In genomic region chr10:1420663-1421362, GRCh38 we compare ENCODE assay signal across 9 cellular contexts.
A peak's percentile ranks its signal among the peaks of the same experiment; 100 is the strongest.
DNase-seq lines count a peak whose midpoint lies in the region; ATAC-seq and TF ChIP-seq lines count a peak whose summit lies in the region.
"Had no signal": no experiment of that assay in that cellular context is flagged by ENCODE, and none has a peak within 500 bp of the region (broad histone marks: within the 10 kb centered on the region; RNA-seq: fewer than 3 reads in every experiment).

No MANE protein-coding gene starts in this region.

- no peak overlapping the region for H3K4me3 ChIP-seq in colonic mucosa

- TF ChIP-seq CTCF in CD14-positive monocyte (IDR thresholded peaks at IDR 0.05) (peak; percentile 38), colonic mucosa (IDR thresholded peaks at IDR 0.05) (peak; percentile 57), mesothelial cell of epicardium (IDR thresholded peaks at IDR 0.05; ENCODE audit: unreplicated experiment) (peak; percentile 66)

- no peaks in the 10 kb centered on the region for H3K9me3 ChIP-seq in colonic mucosa

- H3K27me3 ChIP-seq in colonic mucosa = no peaks in the 10 kb centered on the region

- H3K36me3 Mint-ChIP-seq in CD14-positive monocyte (no peaks in the 10 kb centered on the region), mesothelial cell of epicardium (no peaks in the 10 kb centered on the region)
- H3K36me3 Mint-ChIP-seq in stimulated activated memory B cell treated with anti-CD40 and anti-IgM and Interleukin-4, amounts not matched to agents 10 μg/mL and 1 μg/mL and 100 μg/mL, for 72 hours = no peaks in the 10 kb centered on the region

- H3K9me3 Mint-ChIP-seq in CD14-positive monocyte (peaks cover 0 to 3% (median 1%) of the 10 kb centered on the region in 7 donors), mesothelial cell of epicardium (peaks cover 2% of the 10 kb centered on the region)
- H3K9me3 Mint-ChIP-seq in stimulated activated memory B cell treated with anti-CD40 and anti-IgM and Interleukin-4, amounts not matched to agents 10 μg/mL and 1 μg/mL and 100 μg/mL, for 72 hours = no peaks in the 10 kb centered on the region

- intact Hi-C loops in CD14-positive monocyte (cut with micrococcal nuclease) (no loop called here), colonic mucosa (cut with DNase I) (no loop called here)

- H3K27ac ChIP-seq in colonic mucosa = no peak overlapping the region

- H3K4me1 ChIP-seq in colonic mucosa = no peaks in the 10 kb centered on the region

- H3K27me3 Mint-ChIP-seq in CD14-positive monocyte (ENCODE audit: low read depth in 3 of 3) = peaks cover 12 to 18% (median 14%) of the 10 kb centered on the region in 3 donors
- H3K27me3 Mint-ChIP-seq in mesothelial cell of epicardium (ENCODE audit: low read depth) = peaks cover 67% of the 10 kb centered on the region
- H3K27me3 Mint-ChIP-seq in stimulated activated memory B cell treated with anti-CD40 and anti-IgM and Interleukin-4, amounts not matched to agents 10 μg/mL and 1 μg/mL and 100 μg/mL, for 72 hours = no peaks in the 10 kb centered on the region

- peak; percentile 68 for ATAC-seq in HG03196 (IDR thresholded peaks at IDR 0.05; ENCODE audit: unreplicated experiment)
- ATAC-seq in stimulated activated memory B cell treated with anti-CD40 and anti-IgM and Interleukin-4, amounts not matched to agents 10 μg/mL and 1 μg/mL and 100 μg/mL, for 72 hours = peak; percentile 91

- H3K27ac Mint-ChIP-seq in CD14-positive monocyte = no peak overlapping the region
- no peak overlapping the region for H3K27ac Mint-ChIP-seq in mesothelial cell of epicardium
- H3K27ac Mint-ChIP-seq in stimulated activated memory B cell treated with anti-CD40 and anti-IgM and Interleukin-4, amounts not matched to agents 10 μg/mL and 1 μg/mL and 100 μg/mL, for 72 hours = no peak overlapping the region

- no peaks in the 10 kb centered on the region for H3K36me3 ChIP-seq in colonic mucosa

- peak overlapping the region in 1 of 2 donors; percentile 63 for H3K4me3 Mint-ChIP-seq in CD14-positive monocyte
- H3K4me3 Mint-ChIP-seq in mesothelial cell of epicardium = peak overlapping the region; percentile 61
- H3K4me3 Mint-ChIP-seq in stimulated activated memory B cell treated with anti-CD40 and anti-IgM and Interleukin-4, amounts not matched to agents 10 μg/mL and 1 μg/mL and 100 μg/mL, for 72 hours = peak overlapping the region; percentile 11

- H3K4me1 Mint-ChIP-seq in CD14-positive monocyte = peaks cover 7% of the 10 kb centered on the region
- H3K4me1 Mint-ChIP-seq in mesothelial cell of epicardium = peaks cover 9% of the 10 kb centered on the region
- H3K4me1 Mint-ChIP-seq in stimulated activated memory B cell treated with anti-CD40 and anti-IgM and Interleukin-4, amounts not matched to agents 10 μg/mL and 1 μg/mL and 100 μg/mL, for 72 hours = peaks cover 57% of the 10 kb centered on the region

- no peak for DNase-seq in CD14-positive monocyte (ENCODE audit: low spot score)
- peak; percentile 58 for DNase-seq in GM19238 (ENCODE audit: insufficient read length, low spot score)
- peak; percentile 76 for DNase-seq in NCI-H2196 (lab: John Stamatoyannopoulos, UW; ENCODE audit: unreplicated experiment)
- peak; percentile 37 for DNase-seq in activated CD4-positive, alpha-beta T cell treated with anti-CD3 and anti-CD28 coated beads for 1 hour
- DNase-seq in colonic mucosa = peak; percentile 56
- peak in 1 of 2 experiments; percentile 77 for DNase-seq in mesothelial cell of epicardium (ENCODE audit: low spot score in 2 of 2, unreplicated experiment in 2 of 2)
- DNase-seq: IMR-90 had no signal

- H3K9ac ChIP-seq in colonic mucosa (ENCODE audit: low read depth in 2 of 2, low read length in 2 of 2) = no peak overlapping the region
